ENCODE assay signal across 13 cellular contexts in the genomic region with DNA sequence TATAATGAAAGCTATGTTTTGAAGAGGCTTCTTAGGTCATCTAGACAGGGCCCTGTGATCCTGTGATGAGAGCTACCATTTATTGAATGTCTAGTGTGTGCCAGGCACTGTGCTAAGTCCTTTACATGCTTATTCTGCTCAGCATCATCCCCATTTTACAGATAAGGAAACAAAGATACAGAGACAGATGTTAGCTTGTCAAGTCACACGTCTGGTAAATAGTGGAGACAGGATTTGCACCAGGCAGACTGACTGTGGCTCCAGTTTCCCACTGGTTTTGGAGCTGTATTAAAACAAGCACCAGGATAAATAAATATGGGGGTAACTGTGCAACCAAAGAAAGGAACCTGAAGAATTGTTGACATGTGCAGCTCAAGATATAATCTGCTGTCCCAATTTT. TPM values are rescaled to one million over a fixed set of nuclear protein-coding genes. Genes with fewer than 3 reads are reported as not detected.
A peak's percentile ranks its signal among the peaks of the same experiment; 100 is the strongest.
DNase-seq lines count a peak whose midpoint lies in the region; ATAC-seq, FAIRE-seq and TF ChIP-seq lines count a peak whose summit lies in the region.
"Had no signal": no experiment of that assay in that cellular context is flagged by ENCODE, and none has a peak within 500 bp of the region (broad histone marks: within the 10 kb centered on the region; RNA-seq: fewer than 3 reads in every experiment).

No MANE protein-coding gene starts in this region.

- no peak for TF ChIP-seq EP300 in K562 (IDR thresholded peaks at IDR 0.05; ENCODE audit: low read length)

- H2AFZ ChIP-seq in KMS-11 (ENCODE audit: low read depth): peak overlapping the region; percentile 5; the same call in 1 of the 2 replicates
- no peak overlapping the region for H2AFZ ChIP-seq in K562 (ENCODE audit: low read depth, low read length)

- H3K27ac ChIP-seq in KMS-11: no peak overlapping the region
- H3K27ac ChIP-seq in K562 (ENCODE audit: extremely low read depth, low read depth, low read length): no peak overlapping the region
- H3K27ac ChIP-seq: BLaER1 had no signal

- peaks cover 27% of the 10 kb centered on the region for H3K4me1 ChIP-seq in KMS-11 (ENCODE audit: low read depth, poor library complexity, severe bottlenecking)
- H3K4me1 ChIP-seq in K562 (replicated peaks in 1 of 2; ENCODE audit: control insufficient read depth in 2 of 2, insufficient read depth in 2 of 2, low read length in 2 of 2): peaks cover 3 to 10% of the 10 kb centered on the region in 2 experiments; a peak in 3 of 5 replicates

- H3K27me3 ChIP-seq in KMS-11 (ENCODE audit: insufficient read depth, low read depth) (no peaks in the 10 kb centered on the region), K562 (ENCODE audit: control insufficient read depth in 2 of 2, insufficient read depth in 2 of 2, low read length in 2 of 2) (peaks cover 10 to 11% of the 10 kb centered on the region in 2 experiments; a peak in 4 of 5 replicates)

- WGBS in K562 (ENCODE audit: insufficient coverage, low coverage, missing lambda C conversion rate): 0% methylated on average over 1 of the region's 1 CpG

- H3K79me2 ChIP-seq in KMS-11 (ENCODE audit: insufficient read depth, low read depth): no peaks in the 10 kb centered on the region
- no peaks in the 10 kb centered on the region for H3K79me2 ChIP-seq in K562 (ENCODE audit: control insufficient read depth, insufficient read depth, low read length)

- BruUV-seq in K562 (replicated peaks; lab: Mats Ljungman, UMichigan): no TSS peak

- no peaks in the 10 kb centered on the region for H3K36me3 ChIP-seq in KMS-11 (ENCODE audit: insufficient read depth)
- no peaks in the 10 kb centered on the region for H3K36me3 ChIP-seq in K562 (ENCODE audit: control insufficient read depth, insufficient read depth, low read length)
- H3K36me3 ChIP-seq: BLaER1 had no signal

- H4K20me1 ChIP-seq in KMS-11 (ENCODE audit: insufficient read depth): no peaks in the 10 kb centered on the region
- H4K20me1 ChIP-seq in K562 (replicated peaks; ENCODE audit: control insufficient read depth, insufficient read depth, low read length): no peaks in the 10 kb centered on the region

- intact Hi-C loops in activated CD4-positive, alpha-beta T cell treated with anti-CD3 and anti-CD28 coated beads, Interleukin-2, amount 10 ng/mL, durations not matched to agents 24 days and 14 days (cut with micrococcal nuclease): loop anchor here (1.0 to 5.0 kb wide), 4 partner anchors 39 to 602 kb away; no protein-coding TSS in a partner anchor
- intact Hi-C loops in K562 (cut with micrococcal nuclease): loop anchor here (1.0 to 5.0 kb wide), 3 partner anchors 37 to 597 kb away; no protein-coding TSS in a partner anchor

- H3K4me2 ChIP-seq in KMS-11: no peak overlapping the region
- no peak overlapping the region for H3K4me2 ChIP-seq in K562 (ENCODE audit: insufficient read depth, low read length)
- H3K4me2 ChIP-seq: BLaER1 had no signal

- H3K9me1 ChIP-seq in K562 (ENCODE audit: control insufficient read depth, insufficient read depth, low read length): no peaks in the 10 kb centered on the region

- CTCF ChIA-PET in K562 (lab: Yijun Ruan, JAX; ENCODE audit: low intra/inter-chr PET ratio): interaction anchor here (1.9 kb wide), 1 partner anchor 182 kb away, joined by 11 read pairs; no protein-coding TSS in a partner anchor

- in situ Hi-C loops in K562 (cut with MboI): loop anchor here (10.0 kb wide), 1 partner anchor 589 kb away; a partner anchor contains a TSS

- no peaks in the 10 kb centered on the region for H3K4me1 Mint-ChIP-seq in activated CD4-positive, alpha-beta T cell treated with anti-CD3 and anti-CD28 coated beads, Interleukin-2, amount 10 ng/mL, durations not matched to agents 24 days and 14 days

- no peak for TF ChIP-seq RAD21 in K562 (CRISPR knock-in tag; conservative IDR thresholded peaks at IDR 0.05 in 1 of 2, IDR thresholded peaks at IDR 0.05 in 1 of 2)

- no peak overlapping the region for H3K4me3 ChIP-seq in KMS-11 (IDR thresholded peaks at IDR 0.05; ENCODE audit: insufficient read depth, low read depth, low read length)
- H3K4me3 ChIP-seq in K562: no peak overlapping the region
- H3K4me3 ChIP-seq: BLaER1, GM12878 had no signal

- TF ChIP-seq CTCF in KMS-11 (conservative IDR thresholded peaks at IDR 0.05; ENCODE audit: low read depth, low read length): no peak
- no peak for TF ChIP-seq CTCF in K562 (IDR thresholded peaks at IDR 0.05 in 2 of 3, conservative IDR thresholded peaks at IDR 0.05 in 1 of 3; ENCODE audit: insufficient read depth in 2 of 3, low read depth in 1 of 3, low read length in 3 of 3)

- peaks cover 57% of the 10 kb centered on the region for H3K27me3 Mint-ChIP-seq in activated CD4-positive, alpha-beta T cell treated with anti-CD3 and anti-CD28 coated beads, Interleukin-2, amount 10 ng/mL, durations not matched to agents 24 days and 14 days

- POLR2A ChIA-PET in K562 (lab: Yijun Ruan, JAX): interaction anchor here (0.6 to 1.8 kb wide), 4 partner anchors 9 to 1902 kb away, joined by 3 to 8 read pairs (median 3); no protein-coding TSS in a partner anchor

- no peaks in the 10 kb centered on the region for H3K36me3 Mint-ChIP-seq in activated CD4-positive, alpha-beta T cell treated with anti-CD3 and anti-CD28 coated beads, Interleukin-2, amount 10 ng/mL, durations not matched to agents 24 days and 14 days (ENCODE audit: low read depth)
- H3K36me3 Mint-ChIP-seq: CD4-positive, alpha-beta memory T cell had no signal

- no peak for TF ChIP-seq POLR2A in K562 (conservative IDR thresholded peaks at IDR 0.05)

- no peaks in the 10 kb centered on the region for H3K9me3 ChIP-seq in K562 (replicated peaks; ENCODE audit: control insufficient read depth, insufficient read depth, low read depth, low read length)
- H3K9me3 ChIP-seq: BLaER1 had no signal

- no peaks in the 10 kb centered on the region for H3K9me3 Mint-ChIP-seq in activated CD4-positive, alpha-beta T cell treated with anti-CD3 and anti-CD28 coated beads, Interleukin-2, amount 10 ng/mL, durations not matched to agents 24 days and 14 days
- H3K9me3 Mint-ChIP-seq: CD4-positive, alpha-beta memory T cell had no signal

- H3K9ac ChIP-seq in KMS-11: no peak overlapping the region
- H3K9ac ChIP-seq in K562 (ENCODE audit: insufficient read depth in 1 of 2, low read depth in 2 of 2, low read length in 2 of 2): no peak overlapping the region
- H3K9ac ChIP-seq: BLaER1 had no signal

- DNase-seq in activated CD4-positive, alpha-beta T cell treated with anti-CD3 and anti-CD28 coated beads, Interleukin-2, amount 10 ng/mL, durations not matched to agents 24 days and 14 days: peak; percentile 54
- no peak for DNase-seq in activated CD4-positive, alpha-beta T cell treated with anti-CD3 and anti-CD28 coated beads for 4 hours
- no peak for DNase-seq in K562 (ENCODE audit: extremely low read depth in 1 of 4, low spot score in 3 of 4)
- DNase-seq in superior temporal gyrus (ENCODE audit: extremely low spot score): peak; percentile 35
- no peak for DNase-seq in NCI-H526 (lab: John Stamatoyannopoulos, UW)
- DNase-seq in urothelium cell line (ENCODE audit: low spot score): no peak
- DNase-seq: GOT3, NCI-H2029 had no signal

- no peak overlapping the region for H3K27ac Mint-ChIP-seq in activated CD4-positive, alpha-beta T cell treated with anti-CD3 and anti-CD28 coated beads, Interleukin-2, amount 10 ng/mL, durations not matched to agents 24 days and 14 days
- H3K27ac Mint-ChIP-seq: CD4-positive, alpha-beta memory T cell had no signal

- FAIRE-seq in K562 (lab: Jason Lieb, UNC) (no peak), urothelium cell line (lab: Jason Lieb, UNC) (no peak)

- no peak overlapping the region for H3K4me3 Mint-ChIP-seq in activated CD4-positive, alpha-beta T cell treated with anti-CD3 and anti-CD28 coated beads, Interleukin-2, amount 10 ng/mL, durations not matched to agents 24 days and 14 days
- H3K4me3 Mint-ChIP-seq: CD4-positive, alpha-beta memory T cell had no signal

- ATAC-seq in K562 (no peak), HG03442 (IDR thresholded peaks at IDR 0.05; ENCODE audit: unreplicated experiment) (no peak)

TF ChIP-seq in K562, 482 proteins besides CTCF, POLR2A, EP300 and RAD21:
- TF ChIP-seq OTX1 (CRISPR knock-in tag; IDR thresholded peaks at IDR 0.05) (no peak), NUFIP1 (IDR thresholded peaks at IDR 0.05; ENCODE audit: partially characterized antibody) (no peak), RBM25 (IDR thresholded peaks at IDR 0.05; ENCODE audit: low read depth, low read length, severe bottlenecking) (peak; percentile 34)

RNA-seq across cellular contexts. Expression of a gene that starts 19.2 kb away (rescaled TPM):
- total RNA-seq in activated CD4-positive, alpha-beta T cell treated with anti-CD3 and anti-CD28 coated beads, Interleukin-2, amount 10 ng/mL, durations not matched to agents 24 days and 14 days: 0.77 and 0.83 TPM in 2 replicates
- 0.97 and 1.5 TPM in 2 replicates for total RNA-seq in K562 (2011; cell fraction: chromatin; rRNA removed; ENCODE audit: low replicate concordance)
- total RNA-seq in K562 (2011; cell fraction: nucleolus; rRNA removed): under 0.01 and 0.26 TPM in 2 replicates
- total RNA-seq in K562 (2011; cell fraction: nucleoplasm; rRNA removed): 0.66 and 1.2 TPM in 2 replicates
- total RNA-seq in K562 (2014; rRNA removed) (0.23 and 0.29 TPM in 2 replicates), K562 (2014; rRNA removed; fragmentation: Illumina TruSeq; extraction: Trizol) (0.11 and 0.41 TPM in 2 replicates), K562 (2015; rRNA removed; fragmentation: Illumina TruSeq; extraction: Trizol) (0.07 and 0.26 TPM in 2 replicates), K562 (2021) (0.35 and 0.49 TPM in 2 replicates)
- polyA plus RNA-seq in K562 (2011; rRNA removed) (0.56 and 0.88 TPM in 2 replicates), K562 (2014; fragmentation: Illumina TruSeq; extraction: Trizol) (0.25 and 0.71 TPM in 2 replicates), K562 (2014; fragmentation: Nextera tagmentation; extraction: Ambion mirVana) (under 1 TPM; 0.29 to 0.39 TPM), K562 (2014; rRNA removed) (0.07 and 0.92 TPM in 2 replicates)
- 0.54 and 0.62 TPM in 2 replicates for polyA plus RNA-seq in K562 (2011; cell fraction: cytosol; rRNA removed)
- polyA plus RNA-seq in K562 (2011; cell fraction: nucleus; rRNA removed): 2.7 and 3.2 TPM in 2 replicates
- polyA plus RNA-seq in K562 (2012): 0.08 and 0.60 TPM in 2 replicates
- polyA minus RNA-seq in K562 (2011; rRNA and poly(A)+ RNA removed): 0.21 and 0.48 TPM in 2 replicates
- polyA minus RNA-seq in K562 (2011; cell fraction: cytosol; rRNA and poly(A)+ RNA removed): not detected in 2 replicates
- 0.44 and 0.81 TPM in 2 replicates for polyA minus RNA-seq in K562 (2011; cell fraction: nucleus; rRNA and poly(A)+ RNA removed)

Comparison
In these comparisons a context has a peak if more than half of its experiments do, and no peak if none do; other contexts are left out.
1. DNase-seq: peak in activated CD4-positive, alpha-beta T cell treated with anti-CD3 and anti-CD28 coated beads, Interleukin-2, amount 10 ng/mL, durations not matched to agents 24 days and 14 days (single experiment) and superior temporal gyrus (single experiment); none in activated CD4-positive, alpha-beta T cell treated with anti-CD3 and anti-CD28 coated beads for 4 hours (0 of 2), K562 (0 of 4), NCI-H526 (0 of 2) and urothelium cell line (single experiment).